Comparison of ENCODE assay signal across 8 cellular contexts in genomic region chr12:7092229-7092985, GRCh38. TPM values are rescaled to one million over a fixed set of nuclear protein-coding genes. Genes with fewer than 3 reads are reported as not detected.
A peak's percentile ranks its signal among the peaks of the same experiment; 100 is the strongest.
DNase-seq lines count a peak whose midpoint lies in the region; ATAC-seq and TF ChIP-seq lines count a peak whose summit lies in the region.

Gene C1R (minus strand): TSS chr12:7092445. CDS start chr12:7092388, 57 bp downstream.

- H3K36me3 ChIP-seq in HUES48 (ENCODE audit: control insufficient read depth, insufficient read depth, low read length) (no peaks in the 10 kb centered on the region), SK-N-SH (replicated peaks in 1 of 2; ENCODE audit: control insufficient read depth in 1 of 2, insufficient read depth in 2 of 2, low read length in 1 of 2) (no peaks in the 10 kb centered on the region), parathyroid adenoma (ENCODE audit: control insufficient read depth, insufficient read depth, low read length) (no peaks in the 10 kb centered on the region), tibial nerve (peaks cover 0 to 36% (median 0%) of the 10 kb centered on the region in 3 donors)

- CTCF ChIA-PET in SK-N-SH (lab: Yijun Ruan, JAX): interaction anchor here (0.6 to 2.5 kb wide), 16 partner anchors 10 to 220 kb away, joined by 3 to 19 read pairs (median 4); partner anchors contain the start of genes C1S and SPSB2

- H3K4me1 ChIP-seq in HUES48 (ENCODE audit: control insufficient read depth, insufficient read depth, low read length) (peaks cover 11% of the 10 kb centered on the region), SK-N-SH (ENCODE audit: control insufficient read depth in 1 of 2, insufficient read depth in 2 of 2, low read depth in 1 of 2, low read length in 1 of 2) (peaks cover 0 to 8% of the 10 kb centered on the region in 2 experiments; a peak in 1 of 4 replicates), parathyroid adenoma (peaks cover 6% of the 10 kb centered on the region), tibial nerve (peaks cover 0 to 52% (median 17%) of the 10 kb centered on the region in 4 donors)

- H3K9me3 ChIP-seq in HUES48 (ENCODE audit: control insufficient read depth, insufficient read depth, low read length): no peaks in the 10 kb centered on the region
- no peaks in the 10 kb centered on the region for H3K9me3 ChIP-seq in SK-N-SH
- H3K9me3 ChIP-seq in parathyroid adenoma (ENCODE audit: control insufficient read depth, low read length): no peaks in the 10 kb centered on the region
- no peaks in the 10 kb centered on the region for H3K9me3 ChIP-seq in tibial nerve

- H3K36me3 Mint-ChIP-seq in activated naive CD8-positive, alpha-beta T cell treated with anti-CD3 and anti-CD28 coated beads, Interleukin-2, amount 10 ng/mL, durations not matched to agents 7 days and 5 days: no peaks in the 10 kb centered on the region

- H3K27me3 Mint-ChIP-seq in activated naive CD8-positive, alpha-beta T cell treated with anti-CD3 and anti-CD28 coated beads, Interleukin-2, amount 10 ng/mL, durations not matched to agents 7 days and 5 days: no peaks in the 10 kb centered on the region

- POLR2A ChIA-PET in SK-N-SH (lab: Yijun Ruan, JAX): interaction anchor here (0.7 kb wide), 1 partner anchor 148 kb away, joined by 3 read pairs; the partner anchor contains the start of gene C12orf57
- POLR2A ChIA-PET in activated naive CD8-positive, alpha-beta T cell treated with anti-CD3 and anti-CD28 coated beads, Interleukin-2, amount 10 ng/mL, durations not matched to agents 7 days and 5 days (lab: Charles Lee): interaction anchor here (0.8 to 4.9 kb wide), 4 partner anchors 16 to 149 kb away, joined by 3 to 17 read pairs (median 4); partner anchors contain the start of genes C12orf57 and RNU7-1

- H3K79me2 ChIP-seq in SK-N-SH (ENCODE audit: insufficient read depth): no peaks in the 10 kb centered on the region
- H3K79me2 ChIP-seq in parathyroid adenoma: no peaks in the 10 kb centered on the region

- peaks cover 7% of the 10 kb centered on the region for H3K4me1 Mint-ChIP-seq in activated naive CD8-positive, alpha-beta T cell treated with anti-CD3 and anti-CD28 coated beads, Interleukin-2, amount 10 ng/mL, durations not matched to agents 7 days and 5 days

- peak within 1 kb of the TSS; percentile 80 for H3K27ac Mint-ChIP-seq in activated naive CD8-positive, alpha-beta T cell treated with anti-CD3 and anti-CD28 coated beads, Interleukin-2, amount 10 ng/mL, durations not matched to agents 7 days and 5 days

- H3F3A ChIP-seq in SK-N-SH (replicated peaks; ENCODE audit: insufficient read depth): peaks cover 6% of the 10 kb centered on the region

- H4K20me1 ChIP-seq in SK-N-SH (ENCODE audit: insufficient read depth): no peaks in the 10 kb centered on the region

- TF ChIP-seq EP300 in SK-N-SH (IDR thresholded peaks at IDR 0.05; ENCODE audit: borderline replicate concordance in 1 of 2, low read depth in 1 of 2, low read length in 1 of 2) (no peak), tibial nerve (IDR thresholded peaks at IDR 0.05) (peak in 1 of 2 donors; percentile 87)

- peak within 1 kb of the TSS; percentile 71 for H3K4me2 ChIP-seq in SK-N-SH
- peak within 1 kb of the TSS; percentile 75 for H3K4me2 ChIP-seq in parathyroid adenoma (ENCODE audit: low read length)

- H3K9me2 ChIP-seq in SK-N-SH: no peaks in the 10 kb centered on the region

- DNase-seq in DMS114 treated with DMSO at 0.1 percent for 48 hours (lab: John Stamatoyannopoulos, UW; ENCODE audit: unreplicated experiment) (peak; percentile 43), SK-N-SH (peak; percentile 77), Right ventricle myocardium superior (peak; percentile 83), tibial nerve (ENCODE audit: low spot score in 2 of 2) (peak; percentile 77 to 93), SKM-1 (lab: John Stamatoyannopoulos, UW; ENCODE audit: unreplicated experiment) (no peak)
- peak; percentile 74 for DNase-seq in activated naive CD8-positive, alpha-beta T cell treated with anti-CD3 and anti-CD28 coated beads, Interleukin-2, amount 10 ng/mL, durations not matched to agents 7 days and 5 days

- ATAC-seq in activated naive CD8-positive, alpha-beta T cell treated with anti-CD3 and anti-CD28 coated beads, Interleukin-2, amount 10 ng/mL, durations not matched to agents 7 days and 5 days (ENCODE audit: low read depth): peak; percentile 63
- peak; percentile 83 for ATAC-seq in Right ventricle myocardium superior (ENCODE audit: poor library complexity)

- H3K9me3 Mint-ChIP-seq in activated naive CD8-positive, alpha-beta T cell treated with anti-CD3 and anti-CD28 coated beads, Interleukin-2, amount 10 ng/mL, durations not matched to agents 7 days and 5 days: no peaks in the 10 kb centered on the region

- H3K4me3 ChIP-seq in HUES48 (ENCODE audit: low read depth, low read length) (peak within 1 kb of the TSS; percentile 45), SK-N-SH (ENCODE audit: low read depth in 2 of 2, low read length in 1 of 2) (peak within 1 kb of the TSS; percentile 25 to 54; a peak in 3 of 4 replicates), parathyroid adenoma (ENCODE audit: low read depth, low read length) (peak within 1 kb of the TSS; percentile 54), tibial nerve (peak within 1 kb of the TSS; percentile 22 to 57 (median 54))

- intact Hi-C loops in Right ventricle myocardium superior (cut with DNase I): loop anchor here (5.0 kb wide), 1 partner anchor 35 kb away; no protein-coding TSS in a partner anchor

- H3K27ac ChIP-seq in HUES48 (ENCODE audit: low read depth, low read length): no peak within 1 kb of the TSS
- no peak within 1 kb of the TSS for H3K27ac ChIP-seq in SK-N-SH (ENCODE audit: low read depth in 2 of 2, low read length in 1 of 2)
- peak within 1 kb of the TSS; percentile 29 for H3K27ac ChIP-seq in parathyroid adenoma
- peak within 1 kb of the TSS; percentile 40 to 91 (median 81) for H3K27ac ChIP-seq in tibial nerve

- peak; percentile 81 for TF ChIP-seq CTCF in SK-N-SH (IDR thresholded peaks at IDR 0.05)
- peak; percentile 89 for TF ChIP-seq CTCF in parathyroid adenoma (IDR thresholded peaks at IDR 0.05)
- peak; percentile 86 to 93 (median 90) for TF ChIP-seq CTCF in tibial nerve (IDR thresholded peaks at IDR 0.05)

- no peak within 1 kb of the TSS for H3K9ac ChIP-seq in HUES48 (ENCODE audit: low read depth, low read length)
- peak within 1 kb of the TSS; percentile 33; the same call in 1 of the 2 replicates for H3K9ac ChIP-seq in SK-N-SH
- H3K9ac ChIP-seq in parathyroid adenoma: no peak within 1 kb of the TSS

- peak within 1 kb of the TSS; percentile 87 for H3K4me3 Mint-ChIP-seq in activated naive CD8-positive, alpha-beta T cell treated with anti-CD3 and anti-CD28 coated beads, Interleukin-2, amount 10 ng/mL, durations not matched to agents 7 days and 5 days

- TF ChIP-seq POLR2A in tibial nerve (IDR thresholded peaks at IDR 0.05): peak in 1 of 2 donors; percentile 55

- H3K27me3 ChIP-seq in HUES48 (ENCODE audit: control insufficient read depth, insufficient read depth, low read length) (no peaks in the 10 kb centered on the region; the same call in 1 of the 2 replicates), SK-N-SH (ENCODE audit: insufficient read depth) (no peaks in the 10 kb centered on the region), parathyroid adenoma (ENCODE audit: control insufficient read depth, insufficient read depth, low read length) (no peaks in the 10 kb centered on the region), tibial nerve (no peaks in the 10 kb centered on the region)

- 27% methylated on average over 16 of the region's 16 CpGs for WGBS in SK-N-SH (ENCODE audit: low lambda C conversion rate)
- WGBS in tibial nerve, 2 donors: 4 to 6% methylated on average over 14 to 16 of the region's 16 CpGs

- TF ChIP-seq RAD21 in SK-N-SH (IDR thresholded peaks at IDR 0.05; ENCODE audit: low read length): peak; percentile 72

- peak within 1 kb of the TSS; percentile 91; the same call in 1 of the 2 replicates for H2AFZ ChIP-seq in SK-N-SH (ENCODE audit: low read depth)
- peak within 1 kb of the TSS; percentile 81 for H2AFZ ChIP-seq in parathyroid adenoma

TF ChIP-seq in SK-N-SH, 30 proteins besides CTCF, POLR2A, EP300 and RAD21:
- TF ChIP-seq SMC3 (IDR thresholded peaks at IDR 0.05; ENCODE audit: low read depth, low read length) (peak; percentile 75), SIN3A (IDR thresholded peaks at IDR 0.05; ENCODE audit: borderline replicate concordance, low read depth, low read length) (no peak), TCF12 (IDR thresholded peaks at IDR 0.05) (no peak)

RNA-seq across cellular contexts. Expression of gene C1R, which starts in this region (rescaled TPM):
- polyA plus RNA-seq in SK-N-SH (2012; rRNA removed): 18.7 and 20.1 TPM in 2 replicates
- 10.1 and 14.5 TPM in 2 replicates for polyA plus RNA-seq in SK-N-SH (2012; cell fraction: cytosol; rRNA removed)
- 16.0 and 22.2 TPM in 2 replicates for polyA plus RNA-seq in SK-N-SH (2012; cell fraction: nucleus; rRNA removed)
- 1 to 10 TPM; 4.6 to 6.4 TPM for total RNA-seq in activated naive CD8-positive, alpha-beta T cell treated with anti-CD3 and anti-CD28 coated beads, Interleukin-2, amount 10 ng/mL, durations not matched to agents 7 days and 5 days
- 165 TPM for total RNA-seq in Right ventricle myocardium superior
- total RNA-seq in tibial nerve: 1,000 to 10,000 TPM in 1 of 4 donors, 100 to 1,000 TPM in 3; 528 to 1,237 (median 593) TPM

Comparison
In these comparisons a context has a peak if more than half of its experiments do, and no peak if none do; other contexts are left out.
1. RNA of gene C1R (total RNA-seq): 528 to 1,237 TPM in tibial nerve and 165 TPM in Right ventricle myocardium superior (single experiment); 4.6 to 6.4 TPM in activated naive CD8-positive, alpha-beta T cell treated with anti-CD3 and anti-CD28 coated beads, Interleukin-2, amount 10 ng/mL, durations not matched to agents 7 days and 5 days; every median in the first group is over 10 times any median in the second.
2. H3K27ac ChIP-seq: peak in parathyroid adenoma (single experiment) and tibial nerve (4 of 4); none in HUES48 (single experiment) and SK-N-SH (0 of 2).
3. Peak in every context shown above with its lines, with median percentiles within 50 percentile points of each other: H3K4me3 ChIP-seq and CTCF ChIP-seq.